Comparison of ENCODE assay signal across 11 cellular contexts in the genomic region with DNA sequence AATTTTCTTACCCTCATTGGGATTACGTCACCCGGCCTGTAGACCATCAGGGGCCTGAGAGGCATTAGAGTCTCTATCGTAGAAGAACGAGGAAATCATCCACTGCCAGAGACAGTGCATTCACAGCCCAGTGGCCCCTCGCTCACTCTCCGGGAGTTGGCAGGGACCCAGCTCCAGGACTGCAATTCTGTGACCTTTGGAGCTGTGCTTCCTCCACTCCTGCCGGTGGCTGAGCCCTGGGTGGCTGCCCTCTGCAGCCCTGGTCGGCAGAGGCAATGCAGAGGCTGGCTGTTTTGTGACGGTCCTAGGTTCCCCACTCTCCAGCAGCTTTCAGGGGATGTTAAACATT. TPM values are rescaled to one million over a fixed set of nuclear protein-coding genes. Genes with fewer than 3 reads are reported as not detected.
DNase-seq lines count a peak whose midpoint lies in the region; TF ChIP-seq lines count a peak whose summit lies in the region.
"Had no signal": no experiment of that assay in that cellular context is flagged by ENCODE, and none has a peak within 500 bp of the region (broad histone marks: within the 10 kb centered on the region; RNA-seq: fewer than 3 reads in every experiment).

No MANE protein-coding gene starts in this region.

- H3K36me3 Mint-ChIP-seq in glutamatergic neuron (ENCODE audit: unreplicated experiment) = peaks cover 9% of the 10 kb centered on the region

- H3K23ac ChIP-seq in trophoblast cell (ENCODE audit: low read length) = no peak overlapping the region

- H4K8ac ChIP-seq in trophoblast cell (ENCODE audit: low read depth, low read length) = no peak overlapping the region

- peak overlapping the region; percentile 90 for H3K4me3 Mint-ChIP-seq in glutamatergic neuron (ENCODE audit: unreplicated experiment)

- H2BK120ac ChIP-seq in trophoblast cell (ENCODE audit: insufficient read depth, low read length, poor library complexity) = no peak overlapping the region

- H3K27me3 ChIP-seq in trophoblast cell (ENCODE audit: insufficient read depth, low read length) (no peaks in the 10 kb centered on the region), ascending aorta (no peaks in the 10 kb centered on the region)

- no peak overlapping the region for H3K4me3 ChIP-seq in trophoblast cell (ENCODE audit: low read depth, low read length)
- no peak overlapping the region for H3K4me3 ChIP-seq in ascending aorta

- no peak overlapping the region for H2AK5ac ChIP-seq in trophoblast cell (ENCODE audit: low read length)

- intact Hi-C loops in ascending aorta (cut with DNase I) = no loop called here

- no peak overlapping the region for H2AFZ ChIP-seq in trophoblast cell (ENCODE audit: insufficient read depth, low read length, poor library complexity)

- H3K4me1 ChIP-seq in trophoblast cell (ENCODE audit: control insufficient read depth in 1 of 2, insufficient read depth in 2 of 2, low read length in 2 of 2) (peaks cover 6 to 14% of the 10 kb centered on the region in 2 experiments), ascending aorta (peaks cover 3 to 6% of the 10 kb centered on the region in 2 donors)

- peaks cover 57% of the 10 kb centered on the region for H3K4me1 Mint-ChIP-seq in glutamatergic neuron (ENCODE audit: low read depth, unreplicated experiment)

- H3K9ac ChIP-seq in trophoblast cell (ENCODE audit: low read length) = no peak overlapping the region

- H4K12ac ChIP-seq in trophoblast cell (ENCODE audit: low read depth, low read length) = no peak overlapping the region

- DNase-seq in DMS153 treated with DMSO at 0.1 percent for 48 hours (lab: John Stamatoyannopoulos, UW; ENCODE audit: unreplicated experiment) (peak; percentile 39), NCI-H748 treated with DMSO at 0.1 percent for 48 hours (lab: John Stamatoyannopoulos, UW) (peak; percentile 31), glutamatergic neuron (no peak), trophoblast cell (peak; percentile 12 to 55), NCI-H2107 treated with DMSO at 0.1 percent for 48 hours (lab: John Stamatoyannopoulos, UW; ENCODE audit: unreplicated experiment) (no peak), ascending aorta (ENCODE audit: low spot score in 2 of 2) (no peak), NCI-H1930 (lab: John Stamatoyannopoulos, UW) (no peak), NCI-H1105 treated with DMSO at 0.1 percent for 48 hours (lab: John Stamatoyannopoulos, UW) (no peak)
- DNase-seq: HCEC 1CT; kidney glomerular epithelial cell; stimulated activated naive CD8-positive, alpha-beta T cell treated with anti-CD3 and anti-CD28 coated beads, Interleukin-15, Interleukin-2, amounts not matched to agents 100 U/mL and 50 U/mL, for 24 hours had no signal

- H3K27ac ChIP-seq in trophoblast cell (ENCODE audit: low read depth, low read length) (no peak overlapping the region), ascending aorta (no peak overlapping the region)

- no peaks in the 10 kb centered on the region for H3K79me2 ChIP-seq in trophoblast cell (ENCODE audit: control insufficient read depth, insufficient read depth, low read length, poor library complexity)

- no peak overlapping the region for H2BK12ac ChIP-seq in trophoblast cell (ENCODE audit: low read length)

- H3K18ac ChIP-seq in trophoblast cell (ENCODE audit: low read length) = no peak overlapping the region

- no peak overlapping the region for H3K4ac ChIP-seq in trophoblast cell (ENCODE audit: low read depth, low read length)

- H3K4me2 ChIP-seq in trophoblast cell (ENCODE audit: low read length) = no peak overlapping the region

- H3K27me3 Mint-ChIP-seq in glutamatergic neuron (ENCODE audit: unreplicated experiment) = no peaks in the 10 kb centered on the region

- H3K9me3 ChIP-seq in trophoblast cell (ENCODE audit: insufficient read depth, low read depth, low read length) (no peaks in the 10 kb centered on the region), ascending aorta (no peaks in the 10 kb centered on the region)

- no peak overlapping the region for H2BK5ac ChIP-seq in trophoblast cell (ENCODE audit: low read depth, low read length, poor library complexity)

- no peak overlapping the region for H4K91ac ChIP-seq in trophoblast cell (ENCODE audit: low read depth, low read length)

- peaks cover 13 to 14% of the 10 kb centered on the region in 2 experiments for H3K36me3 ChIP-seq in trophoblast cell (ENCODE audit: control insufficient read depth in 1 of 2, insufficient read depth in 2 of 2, low read length in 2 of 2)
- H3K36me3 ChIP-seq in ascending aorta = peaks cover 0 to 3% of the 10 kb centered on the region in 2 donors

- no peak overlapping the region for H3K27ac Mint-ChIP-seq in glutamatergic neuron (ENCODE audit: unreplicated experiment)

- no peak for TF ChIP-seq CTCF in glutamatergic neuron (IDR thresholded peaks at IDR 0.05; ENCODE audit: partially characterized antibody, unreplicated experiment)
- no peak for TF ChIP-seq CTCF in ascending aorta (IDR thresholded peaks at IDR 0.05)

- WGBS in trophoblast cell (ENCODE audit: extremely low coverage, insufficient coverage, insufficient read length) = no CpG with 5 or more reads among the region's 9 CpGs

- no peak overlapping the region for H3K14ac ChIP-seq in trophoblast cell (ENCODE audit: low read length)

- H3K9me3 Mint-ChIP-seq in glutamatergic neuron (ENCODE audit: unreplicated experiment) = peaks cover 2% of the 10 kb centered on the region

- no peaks in the 10 kb centered on the region for H3K79me1 ChIP-seq in trophoblast cell (ENCODE audit: low read length)

RNA-seq across cellular contexts. Expression of a gene that starts 12.7 kb away (rescaled TPM):
- total RNA-seq in glutamatergic neuron (ENCODE audit: unreplicated experiment) = 65.7 TPM
- polyA plus RNA-seq in trophoblast cell (2013) = 15.1 and 16.6 TPM in 2 replicates
- total RNA-seq in ascending aorta = 8.7 TPM

RNA-seq across cellular contexts. Expression of a gene that starts 30.3 kb away (rescaled TPM):
- 0.42 TPM for total RNA-seq in glutamatergic neuron (ENCODE audit: unreplicated experiment)
- polyA plus RNA-seq in trophoblast cell (2013) = 0.12 and 0.17 TPM in 2 replicates
- not detected for total RNA-seq in ascending aorta

Comparison
In these comparisons a context has a peak if more than half of its experiments do, and no peak if none do; other contexts are left out.
1. DNase-seq: peak in DMS153 treated with DMSO at 0.1 percent for 48 hours (single experiment), NCI-H748 treated with DMSO at 0.1 percent for 48 hours (single experiment) and trophoblast cell (2 of 2); none in glutamatergic neuron (single experiment), NCI-H2107 treated with DMSO at 0.1 percent for 48 hours (single experiment), ascending aorta (0 of 2), NCI-H1930 (0 of 2) and NCI-H1105 treated with DMSO at 0.1 percent for 48 hours (single experiment).